Comparison of ENCODE assay signal across 17 cellular contexts in the genomic region with DNA sequence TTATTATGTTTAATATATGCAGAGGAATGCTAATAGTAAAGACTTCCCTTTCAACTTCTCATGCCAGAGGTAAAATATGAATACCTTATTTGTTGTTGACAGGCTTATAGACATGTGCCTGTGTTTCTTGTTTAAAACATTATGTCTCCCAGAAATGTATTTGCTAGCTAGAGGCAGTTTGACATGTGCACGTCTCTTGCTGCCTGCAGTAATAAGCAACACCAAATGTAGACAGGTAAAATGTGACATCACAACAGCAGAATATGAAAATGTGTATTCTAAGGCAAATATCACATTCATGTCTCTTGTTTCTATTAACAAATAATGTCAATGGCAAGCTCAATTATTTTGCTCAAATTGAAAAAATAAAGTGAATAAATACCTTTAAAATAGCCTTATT.
"Had no signal": no experiment of that assay in that cellular context is flagged by ENCODE, and none has a peak within 500 bp of the region (broad histone marks: within the 10 kb centered on the region; RNA-seq: fewer than 3 reads in every experiment).

No MANE protein-coding gene starts in this region.

- H3K4me3 ChIP-seq: stomach, suprapubic skin, testis, thoracic aorta, thyroid gland, tibial artery, tibial nerve, transverse colon, upper lobe of left lung, upper lobe of right lung, uterus, vagina had no signal

- ATAC-seq: stimulated activated effector memory CD8-positive, alpha-beta T cell treated with anti-CD3 and anti-CD28 coated beads, Interleukin-12 subunit alpha, Interleukin-12 subunit beta, amount 100 ng/mL, for 72 hours; stimulated activated memory B cell treated with anti-CD40 and anti-IgM and Interleukin-4, amounts not matched to agents 10 μg/mL and 1 μg/mL and 100 μg/mL, for 72 hours; stimulated activated naive B cell treated with anti-CD40 and anti-IgM and Interleukin-4, amounts not matched to agents 10 μg/mL and 1 μg/mL and 100 μg/mL, for 72 hours; stimulated activated naive CD8-positive, alpha-beta T cell treated with anti-CD3 and anti-CD28 coated beads, Interleukin-15, amount 100 ng/mL, for 72 hours; stimulated activated naive CD8-positive, alpha-beta T cell treated with anti-CD3 and anti-CD28 coated beads, Interleukin-15, Interleukin-2, amounts not matched to agents 100 U/mL and 50 U/mL, for 24 hours; upper lobe of right lung had no signal

- H3K36me3 ChIP-seq: stomach, suprapubic skin, thoracic aorta, thyroid gland, tibial artery, tibial nerve, transverse colon, upper lobe of left lung, upper lobe of right lung, uterus, vagina had no signal

- H3K27me3 ChIP-seq: stomach, suprapubic skin, testis, thyroid gland, tibial artery, tibial nerve, transverse colon, upper lobe of left lung, upper lobe of right lung, uterus, vagina had no signal

- H3K27ac ChIP-seq: stomach, suprapubic skin, testis, thoracic aorta, thyroid gland, tibial artery, tibial nerve, transverse colon, upper lobe of left lung, upper lobe of right lung, uterus, vagina had no signal

- H3K9me3 ChIP-seq: stomach, suprapubic skin, testis, thoracic aorta, thyroid gland, tibial nerve, transverse colon, upper lobe of left lung, upper lobe of right lung, uterus, vagina had no signal
